In the genomic region with DNA sequence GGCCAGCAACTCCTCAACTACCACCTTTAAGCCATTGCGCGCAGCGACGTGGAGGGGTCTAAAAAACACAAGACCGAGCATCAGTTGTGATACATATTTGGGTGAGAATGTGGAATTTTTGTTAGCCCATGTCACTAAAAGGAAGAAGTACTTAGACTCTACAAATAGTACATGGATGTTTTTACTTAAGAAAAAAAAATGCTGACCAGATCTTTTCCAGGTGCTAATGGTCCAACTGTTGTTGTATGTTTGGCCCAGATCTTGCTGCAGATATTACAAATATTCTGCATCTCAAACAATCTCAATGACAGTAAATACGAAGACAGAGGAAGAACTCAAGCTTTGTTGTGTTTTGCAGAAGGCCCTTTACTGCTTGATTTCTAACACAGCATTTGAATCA, we compare ENCODE assay signal across 15 cellular contexts.
"Had no signal": no experiment of that assay in that cellular context is flagged by ENCODE, and none has a peak within 500 bp of the region (broad histone marks: within the 10 kb centered on the region; RNA-seq: fewer than 3 reads in every experiment).

No MANE protein-coding gene starts in this region.

- ATAC-seq: activated CD4-positive, CD25-positive, alpha-beta regulatory T cell treated with anti-CD3 and anti-CD28 coated beads, Interleukin-2, amount 50 U/mL, for 24 hours had no signal

- H3K4me3 Mint-ChIP-seq: endodermal cell; nephron; stimulated activated naive CD8-positive, alpha-beta T cell treated with anti-CD3 and anti-CD28 coated beads, Interleukin-15, Interleukin-2, amounts not matched to agents 100 ng/mL and 50 ng/mL, for 24 hours had no signal

- H3K9me3 Mint-ChIP-seq: endodermal cell; nephron; stimulated activated naive CD8-positive, alpha-beta T cell treated with anti-CD3 and anti-CD28 coated beads, Interleukin-15, Interleukin-2, amounts not matched to agents 100 ng/mL and 50 ng/mL, for 24 hours had no signal

- H3K36me3 ChIP-seq: brain microvascular endothelial cell, colonic mucosa, uterus had no signal

- H3K27me3 Mint-ChIP-seq: stimulated activated naive CD8-positive, alpha-beta T cell treated with anti-CD3 and anti-CD28 coated beads, Interleukin-15, Interleukin-2, amounts not matched to agents 100 ng/mL and 50 ng/mL, for 24 hours had no signal

- H3K27me3 ChIP-seq: brain microvascular endothelial cell, colonic mucosa, tibial nerve, uterus had no signal

- H3K9me3 ChIP-seq: colonic mucosa, tibial nerve, uterus had no signal

- H3K4me1 ChIP-seq: colonic mucosa, uterus had no signal

- H3K4me3 ChIP-seq: colonic mucosa, tibial nerve, uterus had no signal

- H3K27ac Mint-ChIP-seq: endodermal cell, nephron had no signal

- DNase-seq: activated effector memory CD4-positive, alpha-beta T cell treated with anti-CD3 and anti-CD28 coated beads, Interleukin-2, amount 50 U/mL, for 16 hours; aorta; brain microvascular endothelial cell; central memory CD4-positive, alpha-beta T cell; colonic mucosa; endodermal cell; foreskin fibroblast; mesendoderm; retina; uterus had no signal

- H3K27ac ChIP-seq: brain microvascular endothelial cell, colonic mucosa, epithelial cell of prostate, tibial nerve, uterus had no signal
